In the genomic region with DNA sequence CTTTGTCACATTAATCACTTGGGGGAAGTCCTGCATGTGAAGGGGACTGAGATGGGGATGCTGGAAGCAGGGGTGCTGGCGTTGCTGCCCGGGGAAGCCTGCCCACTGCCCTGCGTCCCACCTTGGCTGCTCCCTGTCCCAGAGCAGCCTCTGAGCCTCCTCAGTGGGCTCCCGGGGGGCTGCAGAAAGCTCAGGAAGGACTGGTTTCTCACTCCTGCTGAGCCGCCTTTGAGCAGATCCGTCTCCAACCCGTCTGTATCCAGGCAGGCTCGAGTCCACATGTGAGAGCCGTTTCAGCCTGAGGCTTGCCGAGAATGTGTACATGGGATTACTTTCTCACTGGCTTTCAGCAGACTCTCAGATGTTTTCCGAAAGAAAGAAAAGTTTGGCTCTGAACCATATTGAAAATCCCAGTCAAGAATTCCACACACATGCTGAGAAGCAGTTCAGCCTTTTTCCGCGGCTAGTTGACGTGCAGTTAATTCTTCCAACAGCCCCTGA, we compare ENCODE assay signal across 12 cellular contexts.
DNase-seq lines count a peak whose midpoint lies in the region; ATAC-seq and TF ChIP-seq lines count a peak whose summit lies in the region.
"Had no signal": no experiment of that assay in that cellular context is flagged by ENCODE, and none has a peak within 500 bp of the region (broad histone marks: within the 10 kb centered on the region; RNA-seq: fewer than 3 reads in every experiment).

No MANE protein-coding gene starts in this region.

- peak overlapping the region; percentile 76; the same call in 2 of the 3 replicates for H2BK15ac ChIP-seq in IMR-90 (ENCODE audit: low read depth, low read length)

- no peak for TF ChIP-seq POLR2A in IMR-90 (IDR thresholded peaks at IDR 0.05; ENCODE audit: low read depth, low read length)
- no peak for TF ChIP-seq POLR2A in suprapubic skin (IDR thresholded peaks at IDR 0.05)

- in situ Hi-C loops in IMR-90 (cut with MboI; ENCODE audit: low sequenced_read_pairs), result no loop called here

- no peak overlapping the region for H3K4me2 ChIP-seq in IMR-90 (ENCODE audit: low read depth, low read length)

- H2BK120ac ChIP-seq in IMR-90 (ENCODE audit: low read depth, low read length), result peak overlapping the region; percentile 96

- POLR2A ChIA-PET in IMR-90 (lab: Charles Lee; ENCODE audit: unreplicated experiment), result no interaction called here

- peak overlapping the region; percentile 30; the same call in 1 of the 2 replicates for H4K5ac ChIP-seq in IMR-90 (ENCODE audit: low read depth, low read length)

- peak overlapping the region; percentile 69 for H2AK9ac ChIP-seq in IMR-90 (replicated peaks; ENCODE audit: low read depth, low read length, poor library complexity)

- CTCF ChIA-PET in IMR-90 (lab: Yijun Ruan, JAX), result no interaction called here

- H3K4me3 ChIP-seq in IMR-90 (ENCODE audit: insufficient read depth, low read depth, low read length) (no peak overlapping the region), suprapubic skin (peak overlapping the region; percentile 19)

- no peaks in the 10 kb centered on the region for H3K36me3 ChIP-seq in IMR-90 (ENCODE audit: control insufficient read depth, insufficient read depth, low read length)
- H3K36me3 ChIP-seq in suprapubic skin, result no peaks in the 10 kb centered on the region

- H2BK20ac ChIP-seq in IMR-90 (ENCODE audit: low read depth, low read length), result peak overlapping the region; percentile 69

- H4K20me1 ChIP-seq in IMR-90 (ENCODE audit: insufficient read depth, low read length), result no peaks in the 10 kb centered on the region

- peak overlapping the region; percentile 20; the same call in 1 of the 2 replicates for H3K18ac ChIP-seq in IMR-90 (ENCODE audit: low read depth, low read length)

- peak overlapping the region; percentile 82 for H2AFZ ChIP-seq in IMR-90 (replicated peaks; ENCODE audit: low read length, poor library complexity)

- H3K56ac ChIP-seq in IMR-90 (ENCODE audit: extremely low read depth, insufficient read depth, low read length), result no peak overlapping the region

- 21% methylated on average over 5 of the region's 14 CpGs; no CpG with 5 or more reads in 1 of the 2 experiments for WGBS in IMR-90 (ENCODE audit: extremely low coverage in 2 of 2, insufficient read length in 1 of 2), 2 experiments
- WGBS in suprapubic skin, result 51% methylated on average over 10 of the region's 14 CpGs

- TF ChIP-seq EP300 in suprapubic skin (IDR thresholded peaks at IDR 0.05), result no peak

- intact Hi-C loops in IMR-90 (cut with micrococcal nuclease), result no loop called here

- H3K4me3 Mint-ChIP-seq in mesothelial cell of epicardium, result peak overlapping the region; percentile 22

- H3K27me3 Mint-ChIP-seq in mesothelial cell of epicardium (ENCODE audit: low read depth), result no peaks in the 10 kb centered on the region

- no peak for TF ChIP-seq RAD21 in IMR-90 (IDR thresholded peaks at IDR 0.05; ENCODE audit: low read length)

- peak overlapping the region; percentile 96 for H3K27ac Mint-ChIP-seq in mesothelial cell of epicardium

- no peaks in the 10 kb centered on the region for H3K79me1 ChIP-seq in IMR-90 (ENCODE audit: low read depth in 1 of 2, low read length in 2 of 2)

- H2BK5ac ChIP-seq in IMR-90 (ENCODE audit: low read depth, low read length, poor library complexity, severe bottlenecking), result no peak overlapping the region

- H3K9ac ChIP-seq in IMR-90 (ENCODE audit: low read depth, low read length), result no peak overlapping the region

- no peaks in the 10 kb centered on the region for H3K27me3 ChIP-seq in IMR-90 (ENCODE audit: control insufficient read depth, insufficient read depth, low read length)
- peaks cover 41% of the 10 kb centered on the region for H3K27me3 ChIP-seq in suprapubic skin

- H2AK5ac ChIP-seq in IMR-90 (ENCODE audit: low read depth, low read length), result peak overlapping the region; percentile 97

- peak; percentile 26 for DNase-seq in IMR-90
- peak; percentile 77 for DNase-seq in epidermal melanocyte (ENCODE audit: insufficient read length, low spot score)
- DNase-seq in mesothelial cell of epicardium (ENCODE audit: low spot score in 2 of 2, unreplicated experiment in 2 of 2), result no peak
- no peak for DNase-seq in suprapubic skin (ENCODE audit: low spot score in 2 of 2)
- no peak for DNase-seq in stimulated activated CD4-positive, alpha-beta T cell treated with anti-CD3 and anti-CD28 coated beads, Interleukin-1b, Interleukin-23, amount 100 ng/mL, for 48 hours
- DNase-seq in NCI-H748 (lab: John Stamatoyannopoulos, UW; ENCODE audit: unreplicated experiment), result no peak
- DNase-seq: activated CD4-positive, alpha-beta T cell treated with anti-CD3 and anti-CD28 coated beads for 48 hours; activated naive CD4-positive, alpha-beta T cell; NCI-H1092; NCI-H774 had no signal

- peaks cover 5% of the 10 kb centered on the region; the same call in 1 of the 2 replicates for H3K9me1 ChIP-seq in IMR-90 (ENCODE audit: insufficient read depth, low read length)

- no peak for TF ChIP-seq CTCF in IMR-90 (conservative IDR thresholded peaks at IDR 0.05; ENCODE audit: low read depth, low read length)
- no peak for TF ChIP-seq CTCF in mesothelial cell of epicardium (IDR thresholded peaks at IDR 0.05; ENCODE audit: unreplicated experiment)
- TF ChIP-seq CTCF in suprapubic skin (IDR thresholded peaks at IDR 0.05), result no peak

- H4K91ac ChIP-seq in IMR-90 (ENCODE audit: insufficient read depth, low read depth, low read length), result peak overlapping the region; percentile 73

- H3K4ac ChIP-seq in IMR-90 (ENCODE audit: low read depth, low read length), result peak overlapping the region; percentile 82

- peaks cover 10% of the 10 kb centered on the region for H3K9me3 Mint-ChIP-seq in mesothelial cell of epicardium

- dilution Hi-C loops in IMR-90 (cut with HindIII; ENCODE audit: low sequenced_read_pairs, unreplicated experiment), result no loop called here

- H3K9me3 ChIP-seq in IMR-90 (ENCODE audit: control insufficient read depth, insufficient read depth, low read length), result no peaks in the 10 kb centered on the region
- H3K9me3 ChIP-seq in suprapubic skin, result no peaks in the 10 kb centered on the region

- H3K36me3 Mint-ChIP-seq in mesothelial cell of epicardium, result no peaks in the 10 kb centered on the region

- H3K4me1 ChIP-seq in IMR-90 (ENCODE audit: control insufficient read depth, insufficient read depth, low read length) (peaks cover 16% of the 10 kb centered on the region), suprapubic skin (peaks cover 19% of the 10 kb centered on the region)

- peak overlapping the region in 1 of 2 experiments; percentile 69; a peak in 1 of 4 replicates for H4K8ac ChIP-seq in IMR-90 (ENCODE audit: low read depth in 2 of 2, low read length in 2 of 2)

- H3K4me1 Mint-ChIP-seq in mesothelial cell of epicardium, result peaks cover 62% of the 10 kb centered on the region

- no TSS peak for BruUV-seq in IMR-90 (replicated peaks; lab: Mats Ljungman, UMichigan)

- H3K23ac ChIP-seq in IMR-90 (ENCODE audit: low read depth, low read length), result no peak overlapping the region

- ATAC-seq in IMR-90 (ENCODE audit: low read depth) (peak; percentile 22; the same call in 1 of the 2 replicates), HG02852 (IDR thresholded peaks at IDR 0.05; ENCODE audit: unreplicated experiment) (no peak), HG02610 (IDR thresholded peaks at IDR 0.05; ENCODE audit: unreplicated experiment) (no peak)

- H3K27ac ChIP-seq in IMR-90 (ENCODE audit: insufficient read depth, low read length), result no peak overlapping the region; the same call in 1 of the 2 replicates
- peak overlapping the region; percentile 83 for H3K27ac ChIP-seq in suprapubic skin

- H3K14ac ChIP-seq in IMR-90 (replicated peaks; ENCODE audit: low read depth, low read length), result peak overlapping the region; percentile 67; the same call in 1 of the 2 replicates

TF ChIP-seq in IMR-90, 13 proteins besides CTCF, POLR2A, EP300 and RAD21:
- TF ChIP-seq, protein P1, sequence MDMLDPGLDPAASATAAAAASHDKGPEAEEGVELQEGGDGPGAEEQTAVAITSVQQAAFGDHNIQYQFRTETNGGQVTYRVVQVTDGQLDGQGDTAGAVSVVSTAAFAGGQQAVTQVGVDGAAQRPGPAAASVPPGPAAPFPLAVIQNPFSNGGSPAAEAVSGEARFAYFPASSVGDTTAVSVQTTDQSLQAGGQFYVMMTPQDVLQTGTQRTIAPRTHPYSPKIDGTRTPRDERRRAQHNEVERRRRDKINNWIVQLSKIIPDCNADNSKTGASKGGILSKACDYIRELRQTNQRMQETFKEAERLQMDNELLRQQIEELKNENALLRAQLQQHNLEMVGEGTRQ (IDR thresholded peaks at IDR 0.05; ENCODE audit: low read depth, low read length), result no peak
- no peak for TF ChIP-seq CEBPB (IDR thresholded peaks at IDR 0.05; ENCODE audit: low read depth, low read length)
- TF ChIP-seq NFE2L2 (IDR thresholded peaks at IDR 0.05; ENCODE audit: low read depth, low read length), result no peak
- TF ChIP-seq, protein P2, sequence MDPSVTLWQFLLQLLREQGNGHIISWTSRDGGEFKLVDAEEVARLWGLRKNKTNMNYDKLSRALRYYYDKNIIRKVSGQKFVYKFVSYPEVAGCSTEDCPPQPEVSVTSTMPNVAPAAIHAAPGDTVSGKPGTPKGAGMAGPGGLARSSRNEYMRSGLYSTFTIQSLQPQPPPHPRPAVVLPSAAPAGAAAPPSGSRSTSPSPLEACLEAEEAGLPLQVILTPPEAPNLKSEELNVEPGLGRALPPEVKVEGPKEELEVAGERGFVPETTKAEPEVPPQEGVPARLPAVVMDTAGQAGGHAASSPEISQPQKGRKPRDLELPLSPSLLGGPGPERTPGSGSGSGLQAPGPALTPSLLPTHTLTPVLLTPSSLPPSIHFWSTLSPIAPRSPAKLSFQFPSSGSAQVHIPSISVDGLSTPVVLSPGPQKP (IDR thresholded peaks at IDR 0.05; ENCODE audit: borderline replicate concordance, low read depth, low read length), result no peak
- TF ChIP-seq MAFK (IDR thresholded peaks at IDR 0.05; ENCODE audit: low read depth, low read length), result no peak
- TF ChIP-seq RCOR1 (IDR thresholded peaks at IDR 0.05; ENCODE audit: insufficient replicate concordance, low read length), result no peak
- TF ChIP-seq CHD1 (IDR thresholded peaks at IDR 0.05; ENCODE audit: low read depth, low read length), result no peak
- no peak for TF ChIP-seq FOS (IDR thresholded peaks at IDR 0.05; ENCODE audit: low read depth, low read length)
- no peak for TF ChIP-seq SMC3 (IDR thresholded peaks at IDR 0.05; ENCODE audit: low read depth, low read length)

Comparison
In these comparisons a context has a peak if more than half of its experiments do, and no peak if none do; other contexts are left out.
1. DNase-seq: peak in IMR-90 (single experiment) and epidermal melanocyte (single experiment); none in mesothelial cell of epicardium (0 of 2), suprapubic skin (0 of 2), stimulated activated CD4-positive, alpha-beta T cell treated with anti-CD3 and anti-CD28 coated beads, Interleukin-1b, Interleukin-23, amount 100 ng/mL, for 48 hours (single experiment) and NCI-H748 (single experiment).